In the genomic region with DNA sequence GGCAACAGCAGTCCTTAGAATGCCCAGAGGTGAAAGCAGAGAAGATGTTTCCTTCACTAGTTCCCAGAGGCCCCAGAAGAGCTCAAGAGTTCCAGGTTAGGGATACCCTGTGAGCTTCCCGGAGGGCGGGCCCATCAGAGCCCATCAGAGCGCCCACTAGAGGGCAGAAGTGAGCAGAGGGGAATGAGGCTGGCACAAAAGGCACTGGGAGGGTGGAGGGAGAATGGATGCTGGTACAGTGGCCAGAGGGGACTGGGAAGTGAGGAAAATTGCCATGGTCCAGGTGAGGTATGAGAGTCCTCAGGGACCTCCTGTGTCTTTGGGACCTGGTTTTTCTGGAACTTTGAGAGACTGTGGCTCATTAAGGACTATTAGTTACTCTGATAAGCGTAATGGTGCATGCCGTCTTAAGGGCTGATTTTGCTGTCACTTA, we compare ENCODE assay signal across 1 cellular context.
TF ChIP-seq lines count a peak whose summit lies in the region.

No MANE protein-coding gene starts in this region.

TF ChIP-seq in liver, 16 proteins besides CTCF, POLR2A, EP300 and RAD21:
- TF ChIP-seq REST (IDR thresholded peaks at IDR 0.05), result no peak
- TF ChIP-seq JUND (IDR thresholded peaks at IDR 0.05), result no peak
- TF ChIP-seq HNF4G (IDR thresholded peaks at IDR 0.05), result no peak
